Comparison of ENCODE assay signal across 8 cellular contexts in genomic region chr6:155314092-155314772, GRCh38. TPM values are rescaled to one million over a fixed set of nuclear protein-coding genes. Genes with fewer than 3 reads are reported as not detected.
DNase-seq lines count a peak whose midpoint lies in the region; ATAC-seq, FAIRE-seq and TF ChIP-seq lines count a peak whose summit lies in the region.

TFB1M (minus strand) TSS chr6:155314484; CDS start chr6:155314428, 56 bp downstream.

- no peak for TF ChIP-seq EP300 in esophagus muscularis mucosa (IDR thresholded peaks at IDR 0.05)

- H3K4me3 ChIP-seq in esophagus muscularis mucosa, result peak within 1 kb of the TSS; percentile 79 to 90 (median 90)
- H3K4me3 ChIP-seq in muscle layer of duodenum (ENCODE audit: low read depth in 1 of 2, low read length in 2 of 2), result peak within 1 kb of the TSS; percentile 77 to 96

- no peaks in the 10 kb centered on the region for H3K9me3 Mint-ChIP-seq in activated T-cell treated with anti-CD3 and anti-CD28 coated beads, Interleukin-2, amount 50 U/mL, for 72 hours

- H3K27me3 ChIP-seq in esophagus muscularis mucosa (no peaks in the 10 kb centered on the region), muscle layer of duodenum (ENCODE audit: low read depth, low read length) (no peaks in the 10 kb centered on the region)

- H3K4me1 ChIP-seq in esophagus muscularis mucosa, result peaks cover 5 to 25% (median 18%) of the 10 kb centered on the region in 4 donors
- H3K4me1 ChIP-seq in muscle layer of duodenum (ENCODE audit: control insufficient read depth in 1 of 2, insufficient read depth in 2 of 2, low read length in 2 of 2), result peaks cover 0 to 4% of the 10 kb centered on the region in 2 donors

- in situ Hi-C loops in KBM-7 (cut with MboI; ENCODE audit: low pct_unique_long_range_greater_than_20kb, low sequenced_read_pairs), result no loop called here

- DNase-seq in DMS53 (lab: John Stamatoyannopoulos, UW) (peak; percentile 98), KBM-7 (peak; percentile 99), RCC 7860 (ENCODE audit: low spot score) (peak; percentile 94), esophagus muscularis mucosa (ENCODE audit: extremely low spot score) (peak; percentile 99)
- peak; percentile 98 to 99 for DNase-seq in activated T-cell treated with anti-CD3 and anti-CD28 coated beads, Interleukin-2, amount 50 U/mL, for 72 hours
- peak; percentile 97 to 99 for DNase-seq in stimulated activated CD8-positive, alpha-beta memory T cell treated with anti-CD3 and anti-CD28 coated beads, Interleukin-7, amount 100 ng/mL, for 4 hours (ENCODE audit: low read depth in 2 of 2)

- H3K4me1 Mint-ChIP-seq in activated T-cell treated with anti-CD3 and anti-CD28 coated beads, Interleukin-2, amount 50 U/mL, for 72 hours (ENCODE audit: low read depth), result peaks cover 42% of the 10 kb centered on the region

- no peaks in the 10 kb centered on the region for H3K27me3 Mint-ChIP-seq in activated T-cell treated with anti-CD3 and anti-CD28 coated beads, Interleukin-2, amount 50 U/mL, for 72 hours (ENCODE audit: low read depth)

- peaks cover 0 to 16% (median 14%) of the 10 kb centered on the region in 4 donors for H3K36me3 ChIP-seq in esophagus muscularis mucosa
- H3K36me3 ChIP-seq in muscle layer of duodenum (ENCODE audit: control insufficient read depth in 1 of 2, insufficient read depth in 2 of 2, low read length in 2 of 2), result peaks cover 0 to 8% of the 10 kb centered on the region in 2 donors

- H3K27ac Mint-ChIP-seq in activated T-cell treated with anti-CD3 and anti-CD28 coated beads, Interleukin-2, amount 50 U/mL, for 72 hours, result peak within 1 kb of the TSS; percentile 99

- H3K9me3 ChIP-seq in esophagus muscularis mucosa (no peaks in the 10 kb centered on the region), muscle layer of duodenum (ENCODE audit: control insufficient read depth in 1 of 2, low read length in 2 of 2) (no peaks in the 10 kb centered on the region)

- peak; percentile 76 for TF ChIP-seq POLR2A in esophagus muscularis mucosa (IDR thresholded peaks at IDR 0.05; ENCODE audit: low read depth)

- H3K4me3 Mint-ChIP-seq in activated T-cell treated with anti-CD3 and anti-CD28 coated beads, Interleukin-2, amount 50 U/mL, for 72 hours, result peak within 1 kb of the TSS; percentile 99 to 100

- WGBS in esophagus muscularis mucosa, result 0% methylated on average over 34 of the region's 52 CpGs

- H3K36me3 Mint-ChIP-seq in activated T-cell treated with anti-CD3 and anti-CD28 coated beads, Interleukin-2, amount 50 U/mL, for 72 hours (ENCODE audit: insufficient read depth in 2 of 2), result peaks cover 2 to 10% of the 10 kb centered on the region in 2 donors

- FAIRE-seq in RCC 7860 (lab: Jason Lieb, UNC), result peak; percentile 94

- intact Hi-C loops in esophagus muscularis mucosa (cut with DNase I), result no loop called here

- TF ChIP-seq CTCF in esophagus muscularis mucosa (IDR thresholded peaks at IDR 0.05), result no peak

- H3K27ac ChIP-seq in esophagus muscularis mucosa (replicated peaks in 1 of 4) (peak within 1 kb of the TSS; percentile 83 to 89 (median 88)), muscle layer of duodenum (ENCODE audit: low read length) (peak within 1 kb of the TSS; percentile 88)

- ATAC-seq in GM21717 (IDR thresholded peaks at IDR 0.05; ENCODE audit: unreplicated experiment), result peak; percentile 97
- ATAC-seq in activated T-cell treated with anti-CD3 and anti-CD28 coated beads, Interleukin-2, amount 50 U/mL, for 72 hours (replicated peaks in 1 of 2), result peak; percentile 96 to 97

RNA-seq across cellular contexts. Expression of gene TFB1M, which starts in this region (rescaled TPM):
- total RNA-seq in activated T-cell treated with anti-CD3 and anti-CD28 coated beads, Interleukin-2, amount 50 U/mL, for 72 hours, result 10 to 100 TPM; 37.0 to 41.3 TPM
- total RNA-seq in esophagus muscularis mucosa, result 10 to 100 TPM in 3 of 4 donors, 1 to 10 TPM in 1; 6.5 to 15.4 (median 12.2) TPM

Comparison
In these comparisons a context has a peak if more than half of its experiments do, and no peak if none do; other contexts are left out.
1. Peak in every context shown above with its lines: DNase-seq, ATAC-seq, H3K4me3 ChIP-seq and H3K27ac ChIP-seq.